ENCODE assay signal across 21 cellular contexts in genomic region chr9:90795084-90795483, GRCh38. TPM values are rescaled to one million over a fixed set of nuclear protein-coding genes. Genes with fewer than 3 reads are reported as not detected.
A peak's percentile ranks its signal among the peaks of the same experiment; 100 is the strongest.
DNase-seq lines count a peak whose midpoint lies in the region; ATAC-seq and TF ChIP-seq lines count a peak whose summit lies in the region.
"Had no signal": no experiment of that assay in that cellular context is flagged by ENCODE, and none has a peak within 500 bp of the region (broad histone marks: within the 10 kb centered on the region; RNA-seq: fewer than 3 reads in every experiment).

No MANE protein-coding gene starts in this region.

- H4K20me1 ChIP-seq in BLaER1 treated with 17β-estradiol and CSF1 and Interleukin-3, amounts not matched to agents 10 nM and 100 nM: no peaks in the 10 kb centered on the region
- H4K20me1 ChIP-seq in neural progenitor cell (ENCODE audit: low read depth): no peaks in the 10 kb centered on the region

- no peak for TF ChIP-seq CTCF in neural progenitor cell (IDR thresholded peaks at IDR 0.05)

- H3K4me2 ChIP-seq in BLaER1 treated with 17β-estradiol and CSF1 and Interleukin-3, amounts not matched to agents 10 nM and 100 nM: peak overlapping the region; percentile 32 to 94 (median 69)
- no peak overlapping the region for H3K4me2 ChIP-seq in neural progenitor cell

- H3K27ac Mint-ChIP-seq in neural progenitor cell: no peak overlapping the region
- no peak overlapping the region for H3K27ac Mint-ChIP-seq in activated naive CD4-positive, alpha-beta T cell treated with anti-CD3 and anti-CD28 coated beads, Interleukin-2, amount 50 U/mL, for 72 hours
- H3K27ac Mint-ChIP-seq: activated naive CD8-positive, alpha-beta T cell treated with anti-CD3 and anti-CD28 coated beads, Interleukin-2, amount 10 ng/mL, durations not matched to agents 7 days and 5 days; stimulated activated effector memory CD8-positive, alpha-beta T cell treated with anti-CD3 and anti-CD28 coated beads, Interleukin-12 subunit alpha, Interleukin-12 subunit beta, amount 100 ng/mL, for 72 hours had no signal

- peak overlapping the region in 5 of 11 experiments; percentile 53 to 79 (median 73); a peak in 11 of 22 replicates for H3K27ac ChIP-seq in BLaER1 treated with 17β-estradiol and CSF1 and Interleukin-3, amounts not matched to agents 10 nM and 100 nM
- H3K27ac ChIP-seq in epithelial cell of prostate (peak overlapping the region; percentile 1), neural progenitor cell (no peak overlapping the region)
- H3K27ac ChIP-seq: breast epithelium, SJCRH30 had no signal

- no peaks in the 10 kb centered on the region for H3K36me3 ChIP-seq in BLaER1 treated with 17β-estradiol and CSF1 and Interleukin-3, amounts not matched to agents 10 nM and 100 nM
- H3K36me3 ChIP-seq in neural progenitor cell: no peaks in the 10 kb centered on the region
- H3K36me3 ChIP-seq: breast epithelium, SJCRH30 had no signal

- H3K36me3 Mint-ChIP-seq in neural progenitor cell: no peaks in the 10 kb centered on the region
- H3K36me3 Mint-ChIP-seq in activated naive CD4-positive, alpha-beta T cell treated with anti-CD3 and anti-CD28 coated beads, Interleukin-2, amount 50 U/mL, for 72 hours: peaks cover 0 to 20% of the 10 kb centered on the region in 2 donors
- H3K36me3 Mint-ChIP-seq: activated naive CD8-positive, alpha-beta T cell treated with anti-CD3 and anti-CD28 coated beads, Interleukin-2, amount 10 ng/mL, durations not matched to agents 7 days and 5 days; stimulated activated effector memory CD8-positive, alpha-beta T cell treated with anti-CD3 and anti-CD28 coated beads, Interleukin-12 subunit alpha, Interleukin-12 subunit beta, amount 100 ng/mL, for 72 hours had no signal

- H3K79me2 ChIP-seq in neural progenitor cell (ENCODE audit: low read depth): no peaks in the 10 kb centered on the region

- DNase-seq in LoVo (ENCODE audit: low spot score) (peak; percentile 44), epithelial cell of prostate (ENCODE audit: low read depth, low spot score) (no peak), NCI-H2081 treated with DMSO at 0.1 percent for 48 hours (lab: John Stamatoyannopoulos, UW) (no peak), neural progenitor cell (ENCODE audit: low spot score) (no peak), COLO829 (ENCODE audit: low spot score) (no peak)
- DNase-seq in activated naive CD4-positive, alpha-beta T cell treated with anti-CD3 and anti-CD28 coated beads, Interleukin-2, amount 50 U/mL, for 72 hours (ENCODE audit: low spot score in 2 of 2): no peak
- DNase-seq: activated naive CD8-positive, alpha-beta T cell treated with anti-CD3 and anti-CD28 coated beads, Interleukin-2, amount 10 ng/mL, durations not matched to agents 7 days and 5 days; activated T-cell treated with anti-CD3 and anti-CD28 coated beads, Interleukin-2, amount 50 U/mL, for 1 hour; effector CD8-positive, alpha-beta T cell; GOT3; hippocampal formation; left cardiac atrium; NCI-H1092 treated with DMSO at 0.1 percent for 48 hours; SJCRH30; T-helper 9 cell had no signal

- H2AFZ ChIP-seq in neural progenitor cell (replicated peaks): no peak overlapping the region

- peaks cover 7 to 52% (median 21%) of the 10 kb centered on the region in 10 experiments for H3K4me1 ChIP-seq in BLaER1 treated with 17β-estradiol and CSF1 and Interleukin-3, amounts not matched to agents 10 nM and 100 nM
- no peaks in the 10 kb centered on the region for H3K4me1 ChIP-seq in neural progenitor cell
- H3K4me1 ChIP-seq: breast epithelium, SJCRH30 had no signal

- 0 out of 20 replicates have a peak overlapping the region, but pooled peaks of 1 of the 10 experiments have one; percentile 1 for H3K4me3 ChIP-seq in BLaER1 treated with 17β-estradiol and CSF1 and Interleukin-3, amounts not matched to agents 10 nM and 100 nM
- no peak overlapping the region for H3K4me3 ChIP-seq in neural progenitor cell
- H3K4me3 ChIP-seq: breast epithelium, SJCRH30, skin epidermis had no signal

- peaks cover 12% of the 10 kb centered on the region for H3K27me3 Mint-ChIP-seq in neural progenitor cell (ENCODE audit: insufficient read depth, low read depth)

- H3K27me3 ChIP-seq in BLaER1 treated with 17β-estradiol and CSF1 and Interleukin-3, amounts not matched to agents 10 nM and 100 nM: no peaks in the 10 kb centered on the region
- peaks cover 25% of the 10 kb centered on the region for H3K27me3 ChIP-seq in neural progenitor cell
- H3K27me3 ChIP-seq: SJCRH30 had no signal

- no peaks in the 10 kb centered on the region for H3F3A ChIP-seq in neural progenitor cell (ENCODE audit: low read depth)

- no peak overlapping the region for H3K4me3 Mint-ChIP-seq in neural progenitor cell
- H3K4me3 Mint-ChIP-seq: activated naive CD8-positive, alpha-beta T cell treated with anti-CD3 and anti-CD28 coated beads, Interleukin-2, amount 10 ng/mL, durations not matched to agents 7 days and 5 days; stimulated activated effector memory CD8-positive, alpha-beta T cell treated with anti-CD3 and anti-CD28 coated beads, Interleukin-12 subunit alpha, Interleukin-12 subunit beta, amount 100 ng/mL, for 72 hours had no signal

- ATAC-seq in GM19372 (IDR thresholded peaks at IDR 0.05; ENCODE audit: low read depth, unreplicated experiment): peak; percentile 53
- ATAC-seq in activated naive CD4-positive, alpha-beta T cell treated with anti-CD3 and anti-CD28 coated beads, Interleukin-2, amount 50 U/mL, for 72 hours: no peak
- ATAC-seq: left cardiac atrium; stimulated activated effector memory CD8-positive, alpha-beta T cell treated with anti-CD3 and anti-CD28 coated beads, Interleukin-12 subunit alpha, Interleukin-12 subunit beta, amount 100 ng/mL, for 72 hours had no signal

- H3K4me1 Mint-ChIP-seq in neural progenitor cell: peaks cover 10% of the 10 kb centered on the region
- H3K4me1 Mint-ChIP-seq: activated naive CD8-positive, alpha-beta T cell treated with anti-CD3 and anti-CD28 coated beads, Interleukin-2, amount 10 ng/mL, durations not matched to agents 7 days and 5 days; stimulated activated effector memory CD8-positive, alpha-beta T cell treated with anti-CD3 and anti-CD28 coated beads, Interleukin-12 subunit alpha, Interleukin-12 subunit beta, amount 100 ng/mL, for 72 hours had no signal

- H3K9me3 Mint-ChIP-seq in neural progenitor cell: peaks cover 3% of the 10 kb centered on the region
- H3K9me3 Mint-ChIP-seq in activated naive CD4-positive, alpha-beta T cell treated with anti-CD3 and anti-CD28 coated beads, Interleukin-2, amount 50 U/mL, for 72 hours: peaks cover 4 to 14% of the 10 kb centered on the region in 2 donors
- H3K9me3 Mint-ChIP-seq: activated naive CD8-positive, alpha-beta T cell treated with anti-CD3 and anti-CD28 coated beads, Interleukin-2, amount 10 ng/mL, durations not matched to agents 7 days and 5 days; stimulated activated effector memory CD8-positive, alpha-beta T cell treated with anti-CD3 and anti-CD28 coated beads, Interleukin-12 subunit alpha, Interleukin-12 subunit beta, amount 100 ng/mL, for 72 hours had no signal

- peak overlapping the region in 1 of 11 experiments; percentile 4; a peak in 1 of 22 replicates for H3K9ac ChIP-seq in BLaER1 treated with 17β-estradiol and CSF1 and Interleukin-3, amounts not matched to agents 10 nM and 100 nM
- no peak overlapping the region for H3K9ac ChIP-seq in neural progenitor cell

- H3K9me3 ChIP-seq in BLaER1 treated with 17β-estradiol and CSF1 and Interleukin-3, amounts not matched to agents 10 nM and 100 nM (replicated peaks in 1 of 11): peaks cover 0 to 20% (median 6%) of the 10 kb centered on the region in 11 experiments; a peak in 7 of 22 replicates
- no peaks in the 10 kb centered on the region for H3K9me3 ChIP-seq in neural progenitor cell (ENCODE audit: low read depth)
- H3K9me3 ChIP-seq: breast epithelium, SJCRH30 had no signal

RNA-seq across cellular contexts. Expression of gene SYK, which starts 6.5 kb away (rescaled TPM):
- total RNA-seq in neural progenitor cell (ENCODE audit: low replicate concordance): not detected in 2 replicates
- total RNA-seq in activated naive CD4-positive, alpha-beta T cell treated with anti-CD3 and anti-CD28 coated beads, Interleukin-2, amount 50 U/mL, for 72 hours: under 1 TPM; 0.16 to 0.29 TPM
- total RNA-seq: osteocyte, SJCRH30 had no signal
